1 cellular context compared by ENCODE assay signal in genomic region chr6:10746915-10747250, GRCh38.
TF ChIP-seq lines count a peak whose summit lies in the region.

No MANE protein-coding gene starts in this region.

TF ChIP-seq in HCT116, 20 proteins besides CTCF, POLR2A, EP300 and RAD21 (continued from another document):
- TF ChIP-seq REST (IDR thresholded peaks at IDR 0.05; ENCODE audit: low read depth), result no peak
- TF ChIP-seq POLR2AphosphoS5 (IDR thresholded peaks at IDR 0.05; ENCODE audit: low read depth, low read length), result no peak
- no peak for TF ChIP-seq EGR1 (IDR thresholded peaks at IDR 0.05; ENCODE audit: low read depth)
- no peak for TF ChIP-seq TCF7L2 (IDR thresholded peaks at IDR 0.05; ENCODE audit: borderline replicate concordance, extremely low read depth, insufficient read depth, insufficient read length)
- no peak for TF ChIP-seq ZFX (IDR thresholded peaks at IDR 0.05)
- TF ChIP-seq, protein P1, sequence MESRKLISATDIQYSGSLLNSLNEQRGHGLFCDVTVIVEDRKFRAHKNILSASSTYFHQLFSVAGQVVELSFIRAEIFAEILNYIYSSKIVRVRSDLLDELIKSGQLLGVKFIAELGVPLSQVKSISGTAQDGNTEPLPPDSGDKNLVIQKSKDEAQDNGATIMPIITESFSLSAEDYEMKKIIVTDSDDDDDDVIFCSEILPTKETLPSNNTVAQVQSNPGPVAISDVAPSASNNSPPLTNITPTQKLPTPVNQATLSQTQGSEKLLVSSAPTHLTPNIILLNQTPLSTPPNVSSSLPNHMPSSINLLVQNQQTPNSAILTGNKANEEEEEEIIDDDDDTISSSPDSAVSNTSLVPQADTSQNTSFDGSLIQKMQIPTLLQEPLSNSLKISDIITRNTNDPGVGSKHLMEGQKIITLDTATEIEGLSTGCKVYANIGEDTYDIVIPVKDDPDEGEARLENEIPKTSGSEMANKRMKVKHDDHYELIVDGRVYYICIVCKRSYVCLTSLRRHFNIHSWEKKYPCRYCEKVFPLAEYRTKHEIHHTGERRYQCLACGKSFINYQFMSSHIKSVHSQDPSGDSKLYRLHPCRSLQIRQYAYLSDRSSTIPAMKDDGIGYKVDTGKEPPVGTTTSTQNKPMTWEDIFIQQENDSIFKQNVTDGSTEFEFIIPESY (IDR thresholded peaks at IDR 0.05; ENCODE audit: extremely low read depth, insufficient replicate concordance, low read length), result no peak
